25 cellular contexts compared by ENCODE assay signal in genomic region chr20:4848041-4848440, GRCh38. TPM values are rescaled to one million over a fixed set of nuclear protein-coding genes. Genes with fewer than 3 reads are reported as not detected.
DNase-seq lines count a peak whose midpoint lies in the region; ATAC-seq and TF ChIP-seq lines count a peak whose summit lies in the region.
"Had no signal": no experiment of that assay in that cellular context is flagged by ENCODE, and none has a peak within 500 bp of the region (broad histone marks: within the 10 kb centered on the region; RNA-seq: fewer than 3 reads in every experiment).

No MANE protein-coding gene starts in this region.

- no TSS peak for BruUV-seq in Panc1 (replicated peaks; lab: Mats Ljungman, UMichigan)

- CTCF ChIA-PET in Panc1 (lab: Charles Lee): no interaction called here

- DNase-seq in right atrium auricular region (ENCODE audit: low spot score) (peak; percentile 51), left ventricle myocardium superior (no peak), Panc1 (ENCODE audit: low read depth, low spot score) (no peak), NCI-H1930 (lab: John Stamatoyannopoulos, UW) (no peak), DMS 273 (lab: John Stamatoyannopoulos, UW; ENCODE audit: unreplicated experiment) (no peak), NCI-H187 (lab: John Stamatoyannopoulos, UW) (no peak)
- DNase-seq: AML-193; CD4-positive, alpha-beta T cell; COR-L47; DMS79; IMR-90; NCI-H1048; NCI-H1417; NCI-H1694; NCI-H2081 treated with DMSO at 0.1 percent for 48 hours; NCI-H2171 treated with DMSO at 0.1 percent for 48 hours; NCI-H345; NCI-H524; NCI-H774; SHP77 treated with DMSO at 0.1 percent for 48 hours had no signal

- TF ChIP-seq CTCF in right atrium auricular region (IDR thresholded peaks at IDR 0.05) (no peak), Panc1 (IDR thresholded peaks at IDR 0.05) (no peak), neutrophil (IDR thresholded peaks at IDR 0.05) (no peak)

- POLR2A ChIA-PET in Panc1 (lab: Charles Lee): no interaction called here

- H3K4me3 ChIP-seq in right atrium auricular region (no peak overlapping the region), Panc1 (ENCODE audit: low read depth in 2 of 2, low read length in 2 of 2) (no peak overlapping the region), neutrophil (ENCODE audit: low read depth in 1 of 2, low read length in 1 of 2) (no peak overlapping the region)
- H3K4me3 ChIP-seq: BLaER1 treated with 17β-estradiol and CSF1 and Interleukin-3, amounts not matched to agents 10 nM and 100 nM; HAP-1; SK-N-MC had no signal

- no peaks in the 10 kb centered on the region for H3K4me1 ChIP-seq in right atrium auricular region
- H3K4me1 ChIP-seq in Panc1 (ENCODE audit: control insufficient read depth, insufficient read depth, low read length): no peaks in the 10 kb centered on the region
- H3K4me1 ChIP-seq in neutrophil (ENCODE audit: control insufficient read depth in 1 of 2, insufficient read depth in 1 of 2, low read depth in 1 of 2, low read length in 1 of 2): peaks cover 29 to 34% of the 10 kb centered on the region in 2 experiments
- H3K4me1 ChIP-seq: HAP-1 had no signal

- intact Hi-C loops in left ventricle myocardium superior (cut with micrococcal nuclease) (no loop called here), Panc1 (cut with micrococcal nuclease; ENCODE audit: unreplicated experiment) (no loop called here)

- H3K9me3 ChIP-seq in right atrium auricular region: no peaks in the 10 kb centered on the region
- no peaks in the 10 kb centered on the region for H3K9me3 ChIP-seq in Panc1 (ENCODE audit: control insufficient read depth, insufficient read depth, low read depth, low read length)
- no peaks in the 10 kb centered on the region for H3K9me3 ChIP-seq in neutrophil
- H3K9me3 ChIP-seq: BLaER1 treated with 17β-estradiol and CSF1 and Interleukin-3, amounts not matched to agents 10 nM and 100 nM; HAP-1 had no signal

- in situ Hi-C loops in Panc1 (cut with HindIII; ENCODE audit: low pct_unique_long_range_greater_than_20kb, low sequenced_read_pairs): no loop called here

- H3K27ac ChIP-seq in right atrium auricular region: no peak overlapping the region
- H3K27ac ChIP-seq in Panc1 (ENCODE audit: low read length): no peak overlapping the region
- peak overlapping the region; percentile 52 for H3K27ac ChIP-seq in neutrophil
- H3K27ac ChIP-seq: KMS-11, SK-N-MC had no signal

- no peaks in the 10 kb centered on the region for H3K27me3 ChIP-seq in right atrium auricular region
- no peaks in the 10 kb centered on the region for H3K27me3 ChIP-seq in Panc1 (ENCODE audit: control insufficient read depth, insufficient read depth, low read length)
- no peaks in the 10 kb centered on the region for H3K27me3 ChIP-seq in neutrophil
- H3K27me3 ChIP-seq: BLaER1 treated with 17β-estradiol and CSF1 and Interleukin-3, amounts not matched to agents 10 nM and 100 nM had no signal

- no peak for ATAC-seq in left ventricle myocardium superior
- peak; percentile 58; the same call in 1 of the 2 replicates for ATAC-seq in Panc1

- no peaks in the 10 kb centered on the region for H3K36me3 ChIP-seq in right atrium auricular region
- no peaks in the 10 kb centered on the region for H3K36me3 ChIP-seq in Panc1 (ENCODE audit: control insufficient read depth, insufficient read depth, low read length)
- H3K36me3 ChIP-seq in neutrophil: peaks cover 3% of the 10 kb centered on the region
- H3K36me3 ChIP-seq: HAP-1 had no signal

RNA-seq across cellular contexts. Expression of gene RASSF2, which starts 24.6 kb away (rescaled TPM):
- 10 to 100 TPM in 1 of 2 donors, 1 to 10 TPM in 1; 5.7 to 10.3 TPM for total RNA-seq in right atrium auricular region
- 3.7 TPM for total RNA-seq in left ventricle myocardium superior
- total RNA-seq in Panc1 (2021; ENCODE audit: unreplicated experiment): 0.13 TPM
- 0.10 TPM for polyA plus RNA-seq in Panc1 (2012; ENCODE audit: insufficient read length)
